15 cellular contexts compared by ENCODE assay signal in genomic region chr13:74560325-74560724, GRCh38.
A peak's percentile ranks its signal among the peaks of the same experiment; 100 is the strongest.
DNase-seq lines count a peak whose midpoint lies in the region; ATAC-seq, FAIRE-seq and TF ChIP-seq lines count a peak whose summit lies in the region.
"Had no signal": no experiment of that assay in that cellular context is flagged by ENCODE, and none has a peak within 500 bp of the region (broad histone marks: within the 10 kb centered on the region; RNA-seq: fewer than 3 reads in every experiment).

No MANE protein-coding gene starts in this region.

- H3K56ac ChIP-seq in mesendoderm (ENCODE audit: low read length): no peak overlapping the region

- ATAC-seq in GM18861 (IDR thresholded peaks at IDR 0.05; ENCODE audit: unreplicated experiment) (peak; percentile 58), GM21390 (IDR thresholded peaks at IDR 0.05; ENCODE audit: unreplicated experiment) (peak; percentile 89), HG03095 (IDR thresholded peaks at IDR 0.05; ENCODE audit: unreplicated experiment) (peak; percentile 61), HG02588 (IDR thresholded peaks at IDR 0.05; ENCODE audit: unreplicated experiment) (no peak)
- ATAC-seq: activated CD4-positive, CD25-positive, alpha-beta regulatory T cell treated with anti-CD3 and anti-CD28 coated beads, Interleukin-2, amount 50 U/mL, for 24 hours; stimulated activated naive CD8-positive, alpha-beta T cell treated with anti-CD3 and anti-CD28 coated beads, Interleukin-15, amount 100 ng/mL, for 72 hours had no signal

- H2BK120ac ChIP-seq in mesendoderm (ENCODE audit: low read depth, low read length): no peak overlapping the region

- H3K4ac ChIP-seq in mesendoderm (ENCODE audit: low read depth, low read length): no peak overlapping the region

- no peak overlapping the region for H3K18ac ChIP-seq in mesendoderm (ENCODE audit: low read length)

- H2BK15ac ChIP-seq in mesendoderm (replicated peaks; ENCODE audit: low read depth): no peak overlapping the region

- H3K23ac ChIP-seq in mesendoderm (ENCODE audit: low read length): no peak overlapping the region

- H3K27ac ChIP-seq in OCI-LY3 (ENCODE audit: low read length) (no peak overlapping the region), mesendoderm (ENCODE audit: low read depth, low read length) (no peak overlapping the region)
- H3K27ac ChIP-seq: C4-2B had no signal

- no peak for DNase-seq in D721Med (ENCODE audit: insufficient read length, low spot score)
- no peak for DNase-seq in NCI-H510A (lab: John Stamatoyannopoulos, UW)
- DNase-seq in mesendoderm: no peak
- DNase-seq: activated T-cell treated with anti-CD3 and anti-CD28 coated beads, Interleukin-2, amount 50 U/mL, for 48 hours; aorta; Kasumi-1; NCI-H2081 treated with DMSO at 0.1 percent for 48 hours; stimulated activated naive CD8-positive, alpha-beta T cell treated with anti-CD3 and anti-CD28 coated beads, Interleukin-15, amount 100 ng/mL, for 72 hours had no signal

- H3K9me3 ChIP-seq in OCI-LY3 (ENCODE audit: insufficient read depth, low read length): no peaks in the 10 kb centered on the region

- no peaks in the 10 kb centered on the region for H4K20me1 ChIP-seq in OCI-LY3 (ENCODE audit: insufficient read depth, low read length)

- 0 out of 2 replicates have a peak overlapping the region, but pooled peaks have one; percentile 28 for H2AFZ ChIP-seq in OCI-LY3 (ENCODE audit: low read depth, low read length)

- no peak overlapping the region for H3K4me3 ChIP-seq in OCI-LY3 (ENCODE audit: low read length)
- no peak overlapping the region for H3K4me3 ChIP-seq in mesendoderm (ENCODE audit: low read length)

- H2BK5ac ChIP-seq in mesendoderm (ENCODE audit: low read length): no peak overlapping the region

- no peak for FAIRE-seq in D721Med (lab: Jason Lieb, UNC)

- no peaks in the 10 kb centered on the region for H3K79me2 ChIP-seq in OCI-LY3 (ENCODE audit: low read length)
- no peaks in the 10 kb centered on the region for H3K79me2 ChIP-seq in mesendoderm (ENCODE audit: control insufficient read depth, insufficient read depth, low read length)

- TF ChIP-seq CTCF in OCI-LY3 (IDR thresholded peaks at IDR 0.05; ENCODE audit: low read depth, low read length) (no peak), D721Med (IDR thresholded peaks at IDR 0.05; ENCODE audit: insufficient read depth, missing control alignments) (no peak)

- no peak overlapping the region for H4K8ac ChIP-seq in mesendoderm (ENCODE audit: low read depth, low read length)

- H2AK5ac ChIP-seq in mesendoderm (ENCODE audit: low read length): no peak overlapping the region

- H3K27me3 ChIP-seq in OCI-LY3 (ENCODE audit: low read depth, low read length) (no peaks in the 10 kb centered on the region), mesendoderm (ENCODE audit: insufficient read depth, low read length, poor library complexity) (no peaks in the 10 kb centered on the region)

- peaks cover 15% of the 10 kb centered on the region for H3K4me1 ChIP-seq in OCI-LY3 (ENCODE audit: low read length)
- no peaks in the 10 kb centered on the region for H3K4me1 ChIP-seq in mesendoderm (ENCODE audit: control insufficient read depth, low read depth, low read length)

- no peak overlapping the region for H3K4me2 ChIP-seq in OCI-LY3 (ENCODE audit: low read length)
- no peak overlapping the region for H3K4me2 ChIP-seq in mesendoderm (ENCODE audit: low read length)

- H4K5ac ChIP-seq in mesendoderm (ENCODE audit: low read length): no peak overlapping the region

- H3K9ac ChIP-seq in OCI-LY3 (ENCODE audit: low read length) (no peak overlapping the region), mesendoderm (ENCODE audit: low read length) (no peak overlapping the region)

- no peaks in the 10 kb centered on the region for H3K36me3 ChIP-seq in OCI-LY3 (replicated peaks; ENCODE audit: low read depth, low read length)
- H3K36me3 ChIP-seq in mesendoderm (ENCODE audit: control insufficient read depth, insufficient read depth, low read length): no peaks in the 10 kb centered on the region

- WGBS in mesendoderm (ENCODE audit: extremely low coverage, insufficient coverage, low lambda C conversion rate): no CpG with 5 or more reads among the region's 4 CpGs

- H3K79me1 ChIP-seq in mesendoderm (ENCODE audit: low read length): no peaks in the 10 kb centered on the region
